In the genomic region with DNA sequence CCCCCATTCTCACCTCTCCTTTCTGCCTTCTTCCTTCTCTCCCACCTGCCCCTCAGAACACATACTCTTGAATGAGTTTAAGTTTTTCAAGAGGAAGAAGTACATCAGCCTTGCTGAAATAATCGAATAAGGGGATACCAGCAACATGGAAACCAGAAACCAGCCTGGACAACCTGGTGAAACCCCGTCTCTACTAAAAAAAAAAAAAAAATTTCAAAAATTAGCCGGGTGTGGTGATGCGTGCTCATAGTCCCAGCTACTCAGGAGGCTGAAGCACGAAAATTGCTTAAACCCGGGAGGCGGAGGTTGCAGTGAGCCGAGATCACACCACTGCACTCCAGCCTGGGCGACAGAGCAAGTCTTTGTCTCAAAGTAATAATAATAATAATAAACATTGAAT, we compare ENCODE assay signal across 18 cellular contexts.
"Had no signal": no experiment of that assay in that cellular context is flagged by ENCODE, and none has a peak within 500 bp of the region (broad histone marks: within the 10 kb centered on the region; RNA-seq: fewer than 3 reads in every experiment).

No MANE protein-coding gene starts in this region.

- H3K4me3 Mint-ChIP-seq: activated naive CD4-positive, alpha-beta T cell treated with anti-CD3 and anti-CD28 coated beads, Interleukin-2, amount 50 U/mL, for 24 hours; mesothelial cell of epicardium had no signal

- H3K27ac Mint-ChIP-seq: activated naive CD4-positive, alpha-beta T cell treated with anti-CD3 and anti-CD28 coated beads, Interleukin-2, amount 50 U/mL, for 24 hours; mesothelial cell of epicardium had no signal

- H3K4me3 ChIP-seq: breast epithelium, gastrocnemius medialis, lung, sigmoid colon, spleen, thyroid gland had no signal

- DNase-seq: activated CD4-positive, alpha-beta T cell treated with anti-CD3 and anti-CD28 coated beads, Interleukin-2, amount 50 U/mL, for 48 hours; activated gamma-delta T cell; effector CD4-positive, alpha-beta T cell; gastrocnemius medialis; spleen; stimulated activated CD4-positive, alpha-beta T cell treated with anti-CD3 and anti-CD28 coated beads, Interleukin-4, amount 100 ng/mL, for 4 hours; stimulated activated naive CD4-positive, alpha-beta T cell; thyroid gland; WERI-Rb-1 had no signal

- FAIRE-seq: astrocyte, keratinocyte, urothelium cell line had no signal

- H3K27ac ChIP-seq: breast epithelium, gastrocnemius medialis, thyroid gland, WERI-Rb-1 had no signal

- H3K9me3 ChIP-seq: breast epithelium, gastrocnemius medialis, sigmoid colon, spleen, thyroid gland had no signal

- ATAC-seq: gastrocnemius medialis had no signal

- H3K9me3 Mint-ChIP-seq: activated naive CD4-positive, alpha-beta T cell treated with anti-CD3 and anti-CD28 coated beads, Interleukin-2, amount 50 U/mL, for 24 hours; mesothelial cell of epicardium; nephron had no signal

- H3K4me1 ChIP-seq: breast epithelium, thyroid gland had no signal

- H3K27me3 Mint-ChIP-seq: activated naive CD4-positive, alpha-beta T cell treated with anti-CD3 and anti-CD28 coated beads, Interleukin-2, amount 50 U/mL, for 24 hours had no signal

- H3K36me3 Mint-ChIP-seq: activated naive CD4-positive, alpha-beta T cell treated with anti-CD3 and anti-CD28 coated beads, Interleukin-2, amount 50 U/mL, for 24 hours; mesothelial cell of epicardium had no signal

- H3K27me3 ChIP-seq: breast epithelium, gastrocnemius medialis, sigmoid colon, spleen, thyroid gland had no signal

- H3K36me3 ChIP-seq: breast epithelium, gastrocnemius medialis, sigmoid colon, spleen, thyroid gland, WERI-Rb-1 had no signal
